In genomic region chr10:132211246-132211645, GRCh38 we compare ENCODE assay signal across 28 cellular contexts.
"Had no signal": no experiment of that assay in that cellular context is flagged by ENCODE, and none has a peak within 500 bp of the region (broad histone marks: within the 10 kb centered on the region; RNA-seq: fewer than 3 reads in every experiment).

No MANE protein-coding gene starts in this region.

- H3K9ac ChIP-seq: parathyroid adenoma had no signal

- H3K27ac ChIP-seq: ovary, parathyroid adenoma, psoas muscle, right lobe of liver, sigmoid colon, spleen, suprapubic skin, testis, tibial artery, transverse colon, upper lobe of right lung, uterus had no signal

- H3K36me3 ChIP-seq: ovary, right lobe of liver, suprapubic skin, transverse colon, upper lobe of right lung, uterus had no signal

- H3K9me3 ChIP-seq: psoas muscle, right lobe of liver, suprapubic skin, testis, uterus had no signal

- ATAC-seq: naive thymus-derived CD8-positive, alpha-beta T cell; natural killer cell treated with Interleukin-12 subunit alpha and Interleukin-12 subunit beta and Interleukin-15 and Interleukin-18, amount 100 ng/mL, for 72 hours; psoas muscle; right lobe of liver; stimulated activated memory B cell treated with anti-CD40 and anti-IgM and Interleukin-4, amounts not matched to agents 10 μg/mL and 1 μg/mL and 100 μg/mL, for 72 hours; stimulated activated naive CD8-positive, alpha-beta T cell treated with anti-CD3 and anti-CD28 coated beads, Interleukin-15, amount 100 ng/mL, for 72 hours; stimulated activated naive CD8-positive, alpha-beta T cell treated with anti-CD3 and anti-CD28 coated beads, Interleukin-15, Interleukin-2, amounts not matched to agents 100 U/mL and 50 U/mL, for 24 hours; upper lobe of right lung had no signal

- H3K4me1 ChIP-seq: parathyroid adenoma, psoas muscle, right lobe of liver, sigmoid colon, spleen, suprapubic skin, testis, tibial artery, transverse colon, upper lobe of right lung, uterus had no signal

- H3K4me3 ChIP-seq: ovary, psoas muscle, right lobe of liver, sigmoid colon, spleen, suprapubic skin, testis, tibial artery, transverse colon, upper lobe of right lung, uterus had no signal

- FAIRE-seq: small intestine had no signal

- DNase-seq: naive B cell; nephron progenitor cell; occipital lobe; ovary; psoas muscle; right lobe of liver; sigmoid colon; small intestine; spleen; stimulated activated CD4-positive, alpha-beta T cell treated with anti-CD3 and anti-CD28 coated beads, Interleukin-12 subunit alpha, Interleukin-12 subunit beta, amount 100 ng/mL, for 4 hours; stimulated activated CD4-positive, alpha-beta T cell treated with anti-CD3 and anti-CD28 coated beads, Interleukin-1b, Interleukin-23, amount 100 ng/mL, for 48 hours; stimulated activated CD4-positive, alpha-beta T cell treated with anti-CD3 and anti-CD28 coated beads, Interleukin-4, amount 100 ng/mL, for 1 hour; stimulated activated CD4-positive, alpha-beta T cell treated with anti-CD3 and anti-CD28 coated beads, Interleukin-4, amount 100 ng/mL, for 4 hours; stimulated activated CD8-positive, alpha-beta memory T cell treated with anti-CD3 and anti-CD28 coated beads, Interleukin-4, amount 100 ng/mL, for 48 hours; stimulated activated naive CD4-positive, alpha-beta T cell; stimulated activated naive CD8-positive, alpha-beta T cell treated with anti-CD3 and anti-CD28 coated beads, Interleukin-15, amount 100 ng/mL, for 72 hours; stimulated activated naive CD8-positive, alpha-beta T cell treated with anti-CD3 and anti-CD28 coated beads, Interleukin-15, Interleukin-2, amounts not matched to agents 100 U/mL and 50 U/mL, for 24 hours; substantia nigra; testis; tibial artery; transverse colon; upper lobe of right lung; uterus had no signal

- H3K27me3 ChIP-seq: ovary, right lobe of liver, sigmoid colon, spleen, suprapubic skin, testis, tibial artery, transverse colon, upper lobe of right lung, uterus had no signal
